13 cellular contexts compared by ENCODE assay signal in genomic region chr1:241591317-241591716, GRCh38. TPM values are rescaled to one million over a fixed set of nuclear protein-coding genes. Genes with fewer than 3 reads are reported as not detected.
DNase-seq lines count a peak whose midpoint lies in the region; ATAC-seq and TF ChIP-seq lines count a peak whose summit lies in the region.
"Had no signal": no experiment of that assay in that cellular context is flagged by ENCODE, and none has a peak within 500 bp of the region (broad histone marks: within the 10 kb centered on the region; RNA-seq: fewer than 3 reads in every experiment).

No MANE protein-coding gene starts in this region.

- peaks cover 10% of the 10 kb centered on the region for H3K36me3 Mint-ChIP-seq in activated naive CD4-positive, alpha-beta T cell treated with anti-CD3 and anti-CD28 coated beads for 36 hours (ENCODE audit: low read depth)

- CTCF ChIA-PET in activated naive CD4-positive, alpha-beta T cell treated with anti-CD3 and anti-CD28 coated beads for 36 hours (lab: Charles Lee) = no interaction called here

- TF ChIP-seq POLR2A in GM18505 (IDR thresholded peaks at IDR 0.05; ENCODE audit: borderline replicate concordance, extremely low read depth, insufficient read depth, insufficient read length) = no peak

- no peaks in the 10 kb centered on the region for H3K9me3 Mint-ChIP-seq in activated naive CD4-positive, alpha-beta T cell treated with anti-CD3 and anti-CD28 coated beads for 36 hours
- H3K9me3 Mint-ChIP-seq: activated T-helper 1 cell treated with anti-CD3 and anti-CD28 coated beads, Interleukin-12 subunit alpha, Interleukin-12 subunit beta, Interleukin-2, Interleukin-4 antibody, amounts not matched to agents 30 ng/mL and 10 ng/mL and 1 ng/mL, durations not matched to agents 14 hours and 24 hours and 36 hours had no signal

- H3K27me3 Mint-ChIP-seq in activated naive CD4-positive, alpha-beta T cell treated with anti-CD3 and anti-CD28 coated beads for 36 hours (ENCODE audit: low read depth) = no peaks in the 10 kb centered on the region

- intact Hi-C loops in activated naive CD4-positive, alpha-beta T cell treated with anti-CD3 and anti-CD28 coated beads for 36 hours (cut with micrococcal nuclease) = no loop called here

- ATAC-seq in GM18868 (IDR thresholded peaks at IDR 0.05; ENCODE audit: unreplicated experiment) = no peak
- ATAC-seq in HG02884 (IDR thresholded peaks at IDR 0.05; ENCODE audit: unreplicated experiment) = no peak
- no peak for ATAC-seq in GM18505 (IDR thresholded peaks at IDR 0.05; ENCODE audit: unreplicated experiment)
- ATAC-seq: psoas muscle had no signal

- peak; percentile 51 for DNase-seq in activated naive CD4-positive, alpha-beta T cell treated with anti-CD3 and anti-CD28 coated beads for 36 hours
- no peak for DNase-seq in activated naive CD4-positive, alpha-beta T cell (lab: John Stamatoyannopoulos, UW)
- DNase-seq in SK-MEL-5 (ENCODE audit: low read depth, low spot score) = peak; percentile 55
- peak; percentile 35 for DNase-seq in foreskin melanocyte
- no peak for DNase-seq in HPDE6-E6E7 (ENCODE audit: extremely low spot score)
- DNase-seq: AML-193, H7, NCI-H2029 treated with DMSO at 0.1 percent for 48 hours, psoas muscle had no signal

- H3K4me1 Mint-ChIP-seq in activated naive CD4-positive, alpha-beta T cell treated with anti-CD3 and anti-CD28 coated beads for 36 hours (ENCODE audit: low read depth) = peaks cover 29% of the 10 kb centered on the region

- in situ Hi-C loops in SK-MEL-5 (cut with HindIII; ENCODE audit: low pct_unique_long_range_greater_than_20kb, low sequenced_read_pairs) = no loop called here

- peak overlapping the region; percentile 65 for H3K27ac Mint-ChIP-seq in activated naive CD4-positive, alpha-beta T cell treated with anti-CD3 and anti-CD28 coated beads for 36 hours

- H3K4me3 Mint-ChIP-seq in activated naive CD4-positive, alpha-beta T cell treated with anti-CD3 and anti-CD28 coated beads for 36 hours = no peak overlapping the region
- H3K4me3 Mint-ChIP-seq: activated T-helper 1 cell treated with anti-CD3 and anti-CD28 coated beads, Interleukin-12 subunit alpha, Interleukin-12 subunit beta, Interleukin-2, Interleukin-4 antibody, amounts not matched to agents 30 ng/mL and 10 ng/mL and 1 ng/mL, durations not matched to agents 14 hours and 24 hours and 36 hours had no signal

RNA-seq across cellular contexts. Expression of gene CHML, which starts 48.9 kb away (rescaled TPM):
- total RNA-seq in activated naive CD4-positive, alpha-beta T cell treated with anti-CD3 and anti-CD28 coated beads for 36 hours = 10 to 100 TPM; 19.9 to 21.1 TPM
- total RNA-seq in SK-MEL-5 (2014; rRNA removed; shearing (Covaris generic)) = 10.8 and 11.6 TPM in 2 replicates
- 6.8 and 9.2 TPM in 2 replicates for polyA plus RNA-seq in SK-MEL-5 (2015; cell fraction: cytosol; rRNA removed)
- polyA plus RNA-seq in SK-MEL-5 (2015; cell fraction: nucleus; rRNA removed) = 16.6 and 18.9 TPM in 2 replicates

RNA-seq across cellular contexts. Expression of gene OPN3, which starts 48.9 kb away (rescaled TPM):
- total RNA-seq in activated naive CD4-positive, alpha-beta T cell treated with anti-CD3 and anti-CD28 coated beads for 36 hours = 1 to 10 TPM; 7.7 to 9.0 TPM
- total RNA-seq in SK-MEL-5 (2014; rRNA removed; shearing (Covaris generic)) = 8.8 and 10.2 TPM in 2 replicates
- polyA plus RNA-seq in SK-MEL-5 (2015; cell fraction: cytosol; rRNA removed) = 7.9 and 8.1 TPM in 2 replicates
- 1.6 and 4.3 TPM in 2 replicates for polyA plus RNA-seq in SK-MEL-5 (2015; cell fraction: nucleus; rRNA removed)

RNA-seq across cellular contexts. Expression of gene KMO, which starts 59.1 kb away (rescaled TPM):
- total RNA-seq in activated naive CD4-positive, alpha-beta T cell treated with anti-CD3 and anti-CD28 coated beads for 36 hours = not detected
- 0.08 and 0.40 TPM in 2 replicates for total RNA-seq in SK-MEL-5 (2014; rRNA removed; shearing (Covaris generic))
- 0.05 and 0.28 TPM in 2 replicates for polyA plus RNA-seq in SK-MEL-5 (2015; cell fraction: cytosol; rRNA removed)
- 1.1 and 1.2 TPM in 2 replicates for polyA plus RNA-seq in SK-MEL-5 (2015; cell fraction: nucleus; rRNA removed)
- total RNA-seq: activated T-helper 1 cell treated with anti-CD3 and anti-CD28 coated beads, Interleukin-12 subunit alpha, Interleukin-12 subunit beta, Interleukin-2, Interleukin-4 antibody, amounts not matched to agents 30 ng/mL and 10 ng/mL and 1 ng/mL, durations not matched to agents 14 hours and 24 hours and 36 hours had no signal

Comparison
In these comparisons a context has a peak if more than half of its experiments do, and no peak if none do; other contexts are left out.
1. DNase-seq: peak in activated naive CD4-positive, alpha-beta T cell treated with anti-CD3 and anti-CD28 coated beads for 36 hours (single experiment), SK-MEL-5 (single experiment) and foreskin melanocyte (single experiment); none in activated naive CD4-positive, alpha-beta T cell (0 of 4) and HPDE6-E6E7 (single experiment).